1 cellular context compared by ENCODE assay signal in genomic region chr1:155010211-155010918, GRCh38.
TF ChIP-seq lines count a peak whose summit lies in the region.

No MANE protein-coding gene starts in this region.

TF ChIP-seq in H1, 55 proteins besides CTCF, POLR2A, EP300 and RAD21:
- no peak for TF ChIP-seq POU5F1 (IDR thresholded peaks at IDR 0.05; ENCODE audit: low read depth, low read length)
- TF ChIP-seq KDM1A (IDR thresholded peaks at IDR 0.05; ENCODE audit: borderline replicate concordance, low read length) = no peak
- no peak for TF ChIP-seq HDAC6 (IDR thresholded peaks at IDR 0.05; ENCODE audit: low read depth, low read length)
- no peak for TF ChIP-seq FOSL1 (IDR thresholded peaks at IDR 0.05; ENCODE audit: insufficient read depth, low read depth, low read length)
- no peak for TF ChIP-seq EGR1 (IDR thresholded peaks at IDR 0.05; ENCODE audit: borderline replicate concordance, low read depth, low read length)
- TF ChIP-seq CHD7 (IDR thresholded peaks at IDR 0.05; ENCODE audit: insufficient replicate concordance, low read length) = no peak
- no peak for TF ChIP-seq BACH1 (IDR thresholded peaks at IDR 0.05; ENCODE audit: low read length)
- TF ChIP-seq ASH2L (IDR thresholded peaks at IDR 0.05; ENCODE audit: low read length) = no peak
- TF ChIP-seq SIN3A (conservative IDR thresholded peaks at IDR 0.05 in 1 of 2, IDR thresholded peaks at IDR 0.05 in 1 of 2; ENCODE audit: low read depth in 1 of 2, low read length in 2 of 2) = no peak
- TF ChIP-seq RXRA (IDR thresholded peaks at IDR 0.05; ENCODE audit: insufficient read depth, low read depth, low read length) = no peak
- TF ChIP-seq, protein P1, sequence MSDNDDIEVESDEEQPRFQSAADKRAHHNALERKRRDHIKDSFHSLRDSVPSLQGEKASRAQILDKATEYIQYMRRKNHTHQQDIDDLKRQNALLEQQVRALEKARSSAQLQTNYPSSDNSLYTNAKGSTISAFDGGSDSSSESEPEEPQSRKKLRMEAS (IDR thresholded peaks at IDR 0.05) = no peak
TF ChIP-seq in H1: peak in this region for 0.
